ENCODE assay signal across 1 cellular context in the genomic region with DNA sequence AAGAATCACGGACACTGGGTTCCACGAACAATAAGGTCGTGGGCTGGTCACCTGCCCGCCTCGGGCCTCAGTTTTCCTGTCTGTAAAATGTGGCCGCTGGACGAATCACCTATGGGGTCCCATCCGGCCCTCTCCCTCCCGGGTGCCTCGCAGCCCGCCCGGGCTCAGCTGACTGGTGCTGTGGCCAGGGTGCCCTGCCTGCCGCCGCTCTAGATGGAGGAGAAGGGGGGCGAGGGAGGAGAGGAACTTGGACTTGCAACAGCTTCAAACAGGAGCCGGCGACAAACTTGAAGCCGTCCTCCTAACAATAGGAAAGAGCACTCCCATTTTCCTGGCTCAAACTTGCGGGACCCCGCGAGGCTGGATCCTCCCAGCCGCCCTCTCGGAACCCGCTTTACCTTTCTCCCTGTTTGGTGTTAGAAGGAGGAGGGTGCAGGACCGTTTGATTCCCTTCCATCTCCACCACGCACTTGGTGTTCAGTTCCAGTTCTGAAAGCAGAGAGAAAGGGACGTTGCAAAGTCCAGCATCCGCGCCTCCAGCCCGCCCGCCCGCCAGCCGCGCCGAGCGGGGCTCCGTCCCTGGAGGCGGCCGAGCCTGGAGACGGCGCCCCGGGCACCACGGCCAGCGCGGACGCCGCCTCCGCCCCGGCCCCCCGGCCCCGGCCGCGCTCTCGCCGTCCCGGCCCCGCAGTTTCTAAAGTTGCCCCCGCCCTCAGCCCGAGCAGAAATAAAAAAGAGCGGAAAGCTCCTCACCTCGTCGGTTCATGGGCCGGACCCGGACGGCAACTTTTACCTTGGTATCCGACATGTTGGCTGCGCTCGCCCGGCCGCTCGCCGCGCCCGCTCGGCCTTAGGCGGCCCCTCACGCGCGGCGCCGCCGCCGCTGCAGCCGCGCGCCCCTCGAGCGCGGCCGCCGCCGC.
A peak's percentile ranks its signal among the peaks of the same experiment; 100 is the strongest.
TF ChIP-seq lines count a peak whose summit lies in the region.

No MANE protein-coding gene starts in this region.

TF ChIP-seq in HepG2, 621 proteins besides CTCF, POLR2A, EP300 and RAD21 (continued from another document and continues in another):
- TF ChIP-seq, protein P1, sequence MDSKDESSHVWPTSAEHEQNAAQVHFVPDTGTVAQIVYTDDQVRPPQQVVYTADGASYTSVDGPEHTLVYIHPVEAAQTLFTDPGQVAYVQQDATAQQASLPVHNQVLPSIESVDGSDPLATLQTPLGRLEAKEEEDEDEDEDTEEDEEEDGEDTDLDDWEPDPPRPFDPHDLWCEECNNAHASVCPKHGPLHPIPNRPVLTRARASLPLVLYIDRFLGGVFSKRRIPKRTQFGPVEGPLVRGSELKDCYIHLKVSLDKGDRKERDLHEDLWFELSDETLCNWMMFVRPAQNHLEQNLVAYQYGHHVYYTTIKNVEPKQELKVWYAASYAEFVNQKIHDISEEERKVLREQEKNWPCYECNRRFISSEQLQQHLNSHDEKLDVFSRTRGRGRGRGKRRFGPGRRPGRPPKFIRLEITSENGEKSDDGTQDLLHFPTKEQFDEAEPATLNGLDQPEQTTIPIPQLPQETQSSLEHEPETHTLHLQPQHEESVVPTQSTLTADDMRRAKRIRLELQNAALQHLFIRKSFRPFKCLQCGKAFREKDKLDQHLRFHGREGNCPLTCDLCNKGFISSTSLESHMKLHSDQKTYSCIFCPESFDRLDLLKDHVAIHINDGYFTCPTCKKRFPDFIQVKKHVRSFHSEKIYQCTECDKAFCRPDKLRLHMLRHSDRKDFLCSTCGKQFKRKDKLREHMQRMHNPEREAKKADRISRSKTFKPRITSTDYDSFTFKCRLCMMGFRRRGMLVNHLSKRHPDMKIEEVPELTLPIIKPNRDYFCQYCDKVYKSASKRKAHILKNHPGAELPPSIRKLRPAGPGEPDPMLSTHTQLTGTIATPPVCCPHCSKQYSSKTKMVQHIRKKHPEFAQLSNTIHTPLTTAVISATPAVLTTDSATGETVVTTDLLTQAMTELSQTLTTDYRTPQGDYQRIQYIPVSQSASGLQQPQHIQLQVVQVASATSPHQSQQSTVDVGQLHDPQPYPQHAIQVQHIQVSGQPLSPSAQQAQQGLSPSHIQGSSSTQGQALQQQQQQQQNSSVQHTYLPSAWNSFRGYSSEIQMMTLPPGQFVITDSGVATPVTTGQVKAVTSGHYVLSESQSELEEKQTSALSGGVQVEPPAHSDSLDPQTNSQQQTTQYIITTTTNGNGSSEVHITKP (CRISPR knock-in tag; IDR thresholded peaks at IDR 0.05; ENCODE audit: low read depth) = no peak
- TF ChIP-seq, protein P2, sequence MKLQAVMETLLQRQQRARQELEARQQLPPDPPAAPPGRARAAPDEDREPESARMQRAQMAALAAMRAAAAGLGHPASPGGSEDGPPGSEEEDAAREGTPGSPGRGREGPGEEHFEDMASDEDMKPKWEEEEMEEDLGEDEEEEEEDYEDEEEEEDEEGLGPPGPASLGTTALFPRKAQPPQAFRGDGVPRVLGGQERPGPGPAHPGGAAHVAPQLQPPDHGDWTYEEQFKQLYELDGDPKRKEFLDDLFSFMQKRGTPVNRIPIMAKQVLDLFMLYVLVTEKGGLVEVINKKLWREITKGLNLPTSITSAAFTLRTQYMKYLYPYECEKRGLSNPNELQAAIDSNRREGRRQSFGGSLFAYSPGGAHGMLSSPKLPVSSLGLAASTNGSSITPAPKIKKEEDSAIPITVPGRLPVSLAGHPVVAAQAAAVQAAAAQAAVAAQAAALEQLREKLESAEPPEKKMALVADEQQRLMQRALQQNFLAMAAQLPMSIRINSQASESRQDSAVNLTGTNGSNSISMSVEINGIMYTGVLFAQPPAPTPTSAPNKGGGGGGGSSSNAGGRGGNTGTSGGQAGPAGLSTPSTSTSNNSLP (IDR thresholded peaks at IDR 0.05; ENCODE audit: low read depth, low read length) = no peak
- TF ChIP-seq ZNF136 (CRISPR knock-in tag; IDR thresholded peaks at IDR 0.05; ENCODE audit: low read depth) = no peak
- TF ChIP-seq, protein P3, sequence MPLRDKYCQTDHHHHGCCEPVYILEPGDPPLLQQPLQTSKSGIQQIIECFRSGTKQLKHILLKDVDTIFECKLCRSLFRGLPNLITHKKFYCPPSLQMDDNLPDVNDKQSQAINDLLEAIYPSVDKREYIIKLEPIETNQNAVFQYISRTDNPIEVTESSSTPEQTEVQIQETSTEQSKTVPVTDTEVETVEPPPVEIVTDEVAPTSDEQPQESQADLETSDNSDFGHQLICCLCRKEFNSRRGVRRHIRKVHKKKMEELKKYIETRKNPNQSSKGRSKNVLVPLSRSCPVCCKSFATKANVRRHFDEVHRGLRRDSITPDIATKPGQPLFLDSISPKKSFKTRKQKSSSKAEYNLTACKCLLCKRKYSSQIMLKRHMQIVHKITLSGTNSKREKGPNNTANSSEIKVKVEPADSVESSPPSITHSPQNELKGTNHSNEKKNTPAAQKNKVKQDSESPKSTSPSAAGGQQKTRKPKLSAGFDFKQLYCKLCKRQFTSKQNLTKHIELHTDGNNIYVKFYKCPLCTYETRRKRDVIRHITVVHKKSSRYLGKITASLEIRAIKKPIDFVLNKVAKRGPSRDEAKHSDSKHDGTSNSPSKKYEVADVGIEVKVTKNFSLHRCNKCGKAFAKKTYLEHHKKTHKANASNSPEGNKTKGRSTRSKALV (CRISPR knock-in tag; IDR thresholded peaks at IDR 0.05) = peak; percentile 21; the same call in 1 of the 2 replicates
- TF ChIP-seq PHB2 (IDR thresholded peaks at IDR 0.05; ENCODE audit: partially characterized antibody) = no peak
- no peak for TF ChIP-seq ZBTB1 (CRISPR knock-in tag; IDR thresholded peaks at IDR 0.05; ENCODE audit: borderline replicate concordance)
- peak in 1 of 2 experiments; percentile 46; a peak in 1 of 4 replicates for TF ChIP-seq KLF16 (CRISPR knock-in tag; IDR thresholded peaks at IDR 0.05)
- 0 out of 2 replicates have a peak, but pooled peaks have one; percentile 33 for TF ChIP-seq ZC3H4 (CRISPR knock-in tag; IDR thresholded peaks at IDR 0.05; ENCODE audit: borderline replicate concordance)
- no peak for TF ChIP-seq SOX13 (IDR thresholded peaks at IDR 0.05)
- TF ChIP-seq SOX13 (CRISPR knock-in tag; conservative IDR thresholded peaks at IDR 0.05 in 1 of 2, IDR thresholded peaks at IDR 0.05 in 1 of 2) = peak in 1 of 2 experiments; percentile 82; a peak in 2 of 4 replicates
- TF ChIP-seq ZNF614 (CRISPR knock-in tag; IDR thresholded peaks at IDR 0.05; ENCODE audit: borderline replicate concordance) = peak; percentile 47; the same call in 1 of the 2 replicates
- no peak for TF ChIP-seq NR3C1 (CRISPR knock-in tag; IDR thresholded peaks at IDR 0.05)
- no peak for TF ChIP-seq EZH2 (conservative IDR thresholded peaks at IDR 0.05; ENCODE audit: low read depth, low read length)
- TF ChIP-seq, protein P4, sequence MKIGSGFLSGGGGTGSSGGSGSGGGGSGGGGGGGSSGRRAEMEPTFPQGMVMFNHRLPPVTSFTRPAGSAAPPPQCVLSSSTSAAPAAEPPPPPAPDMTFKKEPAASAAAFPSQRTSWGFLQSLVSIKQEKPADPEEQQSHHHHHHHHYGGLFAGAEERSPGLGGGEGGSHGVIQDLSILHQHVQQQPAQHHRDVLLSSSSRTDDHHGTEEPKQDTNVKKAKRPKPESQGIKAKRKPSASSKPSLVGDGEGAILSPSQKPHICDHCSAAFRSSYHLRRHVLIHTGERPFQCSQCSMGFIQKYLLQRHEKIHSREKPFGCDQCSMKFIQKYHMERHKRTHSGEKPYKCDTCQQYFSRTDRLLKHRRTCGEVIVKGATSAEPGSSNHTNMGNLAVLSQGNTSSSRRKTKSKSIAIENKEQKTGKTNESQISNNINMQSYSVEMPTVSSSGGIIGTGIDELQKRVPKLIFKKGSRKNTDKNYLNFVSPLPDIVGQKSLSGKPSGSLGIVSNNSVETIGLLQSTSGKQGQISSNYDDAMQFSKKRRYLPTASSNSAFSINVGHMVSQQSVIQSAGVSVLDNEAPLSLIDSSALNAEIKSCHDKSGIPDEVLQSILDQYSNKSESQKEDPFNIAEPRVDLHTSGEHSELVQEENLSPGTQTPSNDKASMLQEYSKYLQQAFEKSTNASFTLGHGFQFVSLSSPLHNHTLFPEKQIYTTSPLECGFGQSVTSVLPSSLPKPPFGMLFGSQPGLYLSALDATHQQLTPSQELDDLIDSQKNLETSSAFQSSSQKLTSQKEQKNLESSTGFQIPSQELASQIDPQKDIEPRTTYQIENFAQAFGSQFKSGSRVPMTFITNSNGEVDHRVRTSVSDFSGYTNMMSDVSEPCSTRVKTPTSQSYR (CRISPR knock-in tag; IDR thresholded peaks at IDR 0.05; ENCODE audit: borderline replicate concordance) = no peak
- no peak; the same call in 1 of the 2 replicates for TF ChIP-seq ZNF564 (CRISPR knock-in tag; IDR thresholded peaks at IDR 0.05)
- no peak for TF ChIP-seq DPF2 (CRISPR knock-in tag; IDR thresholded peaks at IDR 0.05; ENCODE audit: borderline replicate concordance, low read depth)
- no peak for TF ChIP-seq ZNF550 (CRISPR knock-in tag; IDR thresholded peaks at IDR 0.05; ENCODE audit: borderline replicate concordance)
- TF ChIP-seq PHF5A (CRISPR knock-in tag; IDR thresholded peaks at IDR 0.05; ENCODE audit: low read depth, unreplicated experiment) = no peak
- no peak for TF ChIP-seq ZNF792 (CRISPR knock-in tag; IDR thresholded peaks at IDR 0.05)
- TF ChIP-seq ZNF431 (CRISPR knock-in tag; IDR thresholded peaks at IDR 0.05; ENCODE audit: borderline replicate concordance, low read depth) = peak; percentile 28
- TF ChIP-seq, protein P5, sequence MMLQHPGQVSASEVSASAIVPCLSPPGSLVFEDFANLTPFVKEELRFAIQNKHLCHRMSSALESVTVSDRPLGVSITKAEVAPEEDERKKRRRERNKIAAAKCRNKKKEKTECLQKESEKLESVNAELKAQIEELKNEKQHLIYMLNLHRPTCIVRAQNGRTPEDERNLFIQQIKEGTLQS (CRISPR knock-in tag; IDR thresholded peaks at IDR 0.05) = no peak
- peak; percentile 82 for TF ChIP-seq ZNF350 (CRISPR knock-in tag; IDR thresholded peaks at IDR 0.05; ENCODE audit: borderline replicate concordance, low read depth)
- TF ChIP-seq PRMT3 (CRISPR knock-in tag; IDR thresholded peaks at IDR 0.05; ENCODE audit: borderline replicate concordance, low read depth) = no peak
- no peak for TF ChIP-seq FOXK2 (IDR thresholded peaks at IDR 0.05)
- TF ChIP-seq, protein P6, sequence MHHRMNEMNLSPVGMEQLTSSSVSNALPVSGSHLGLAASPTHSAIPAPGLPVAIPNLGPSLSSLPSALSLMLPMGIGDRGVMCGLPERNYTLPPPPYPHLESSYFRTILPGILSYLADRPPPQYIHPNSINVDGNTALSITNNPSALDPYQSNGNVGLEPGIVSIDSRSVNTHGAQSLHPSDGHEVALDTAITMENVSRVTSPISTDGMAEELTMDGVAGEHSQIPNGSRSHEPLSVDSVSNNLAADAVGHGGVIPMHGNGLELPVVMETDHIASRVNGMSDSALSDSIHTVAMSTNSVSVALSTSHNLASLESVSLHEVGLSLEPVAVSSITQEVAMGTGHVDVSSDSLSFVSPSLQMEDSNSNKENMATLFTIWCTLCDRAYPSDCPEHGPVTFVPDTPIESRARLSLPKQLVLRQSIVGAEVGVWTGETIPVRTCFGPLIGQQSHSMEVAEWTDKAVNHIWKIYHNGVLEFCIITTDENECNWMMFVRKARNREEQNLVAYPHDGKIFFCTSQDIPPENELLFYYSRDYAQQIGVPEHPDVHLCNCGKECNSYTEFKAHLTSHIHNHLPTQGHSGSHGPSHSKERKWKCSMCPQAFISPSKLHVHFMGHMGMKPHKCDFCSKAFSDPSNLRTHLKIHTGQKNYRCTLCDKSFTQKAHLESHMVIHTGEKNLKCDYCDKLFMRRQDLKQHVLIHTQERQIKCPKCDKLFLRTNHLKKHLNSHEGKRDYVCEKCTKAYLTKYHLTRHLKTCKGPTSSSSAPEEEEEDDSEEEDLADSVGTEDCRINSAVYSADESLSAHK (CRISPR knock-in tag; IDR thresholded peaks at IDR 0.05; ENCODE audit: borderline replicate concordance) = no peak; the same call in 1 of the 2 replicates
- TF ChIP-seq HIVEP1 (CRISPR knock-in tag; IDR thresholded peaks at IDR 0.05) = 0 out of 2 replicates have a peak, but pooled peaks have one; percentile 48
- TF ChIP-seq ZNF841 (CRISPR knock-in tag; IDR thresholded peaks at IDR 0.05; ENCODE audit: borderline replicate concordance) = no peak
- TF ChIP-seq HMGA1 (CRISPR knock-in tag; conservative IDR thresholded peaks at IDR 0.05) = no peak
- TF ChIP-seq ZNF781 (CRISPR knock-in tag; IDR thresholded peaks at IDR 0.05; ENCODE audit: borderline replicate concordance, not compliant biosample characterization) = no peak
- no peak for TF ChIP-seq ZNF383 (CRISPR knock-in tag; IDR thresholded peaks at IDR 0.05; ENCODE audit: borderline replicate concordance)
- TF ChIP-seq, protein P7, sequence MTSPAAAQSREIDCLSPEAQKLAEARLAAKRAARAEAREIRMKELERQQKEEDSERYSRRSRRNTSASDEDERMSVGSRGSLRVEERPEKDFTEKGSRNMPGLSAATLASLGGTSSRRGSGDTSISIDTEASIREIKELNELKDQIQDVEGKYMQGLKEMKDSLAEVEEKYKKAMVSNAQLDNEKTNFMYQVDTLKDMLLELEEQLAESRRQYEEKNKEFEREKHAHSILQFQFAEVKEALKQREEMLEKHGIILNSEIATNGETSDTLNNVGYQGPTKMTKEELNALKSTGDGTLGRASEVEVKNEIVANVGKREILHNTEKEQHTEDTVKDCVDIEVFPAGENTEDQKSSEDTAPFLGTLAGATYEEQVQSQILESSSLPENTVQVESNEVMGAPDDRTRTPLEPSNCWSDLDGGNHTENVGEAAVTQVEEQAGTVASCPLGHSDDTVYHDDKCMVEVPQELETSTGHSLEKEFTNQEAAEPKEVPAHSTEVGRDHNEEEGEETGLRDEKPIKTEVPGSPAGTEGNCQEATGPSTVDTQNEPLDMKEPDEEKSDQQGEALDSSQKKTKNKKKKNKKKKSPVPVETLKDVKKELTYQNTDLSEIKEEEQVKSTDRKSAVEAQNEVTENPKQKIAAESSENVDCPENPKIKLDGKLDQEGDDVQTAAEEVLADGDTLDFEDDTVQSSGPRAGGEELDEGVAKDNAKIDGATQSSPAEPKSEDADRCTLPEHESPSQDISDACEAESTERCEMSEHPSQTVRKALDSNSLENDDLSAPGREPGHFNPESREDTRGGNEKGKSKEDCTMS (CRISPR knock-in tag; conservative IDR thresholded peaks at IDR 0.05) = no peak
- TF ChIP-seq GATAD2A (CRISPR knock-in tag; IDR thresholded peaks at IDR 0.05) = peak; percentile 51; the same call in 1 of the 2 replicates
- TF ChIP-seq, protein P8, sequence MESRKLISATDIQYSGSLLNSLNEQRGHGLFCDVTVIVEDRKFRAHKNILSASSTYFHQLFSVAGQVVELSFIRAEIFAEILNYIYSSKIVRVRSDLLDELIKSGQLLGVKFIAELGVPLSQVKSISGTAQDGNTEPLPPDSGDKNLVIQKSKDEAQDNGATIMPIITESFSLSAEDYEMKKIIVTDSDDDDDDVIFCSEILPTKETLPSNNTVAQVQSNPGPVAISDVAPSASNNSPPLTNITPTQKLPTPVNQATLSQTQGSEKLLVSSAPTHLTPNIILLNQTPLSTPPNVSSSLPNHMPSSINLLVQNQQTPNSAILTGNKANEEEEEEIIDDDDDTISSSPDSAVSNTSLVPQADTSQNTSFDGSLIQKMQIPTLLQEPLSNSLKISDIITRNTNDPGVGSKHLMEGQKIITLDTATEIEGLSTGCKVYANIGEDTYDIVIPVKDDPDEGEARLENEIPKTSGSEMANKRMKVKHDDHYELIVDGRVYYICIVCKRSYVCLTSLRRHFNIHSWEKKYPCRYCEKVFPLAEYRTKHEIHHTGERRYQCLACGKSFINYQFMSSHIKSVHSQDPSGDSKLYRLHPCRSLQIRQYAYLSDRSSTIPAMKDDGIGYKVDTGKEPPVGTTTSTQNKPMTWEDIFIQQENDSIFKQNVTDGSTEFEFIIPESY (CRISPR knock-in tag; IDR thresholded peaks at IDR 0.05) = no peak
- no peak for TF ChIP-seq IKZF4 (CRISPR knock-in tag; IDR thresholded peaks at IDR 0.05; ENCODE audit: borderline replicate concordance, low read depth, not compliant biosample characterization)
- no peak for TF ChIP-seq ETV6 (CRISPR knock-in tag; conservative IDR thresholded peaks at IDR 0.05)
- TF ChIP-seq ZNF10 (CRISPR knock-in tag; IDR thresholded peaks at IDR 0.05; ENCODE audit: borderline replicate concordance, low read depth) = no peak
- no peak for TF ChIP-seq ZNF160 (CRISPR knock-in tag; IDR thresholded peaks at IDR 0.05)
- TF ChIP-seq ZNF335 (CRISPR knock-in tag; IDR thresholded peaks at IDR 0.05) = no peak
- peak; percentile 82 for TF ChIP-seq TCF7 (IDR thresholded peaks at IDR 0.05; ENCODE audit: low read depth)
